Comparison of ENCODE assay signal across 25 cellular contexts in genomic region chr1:7754234-7754633, GRCh38. TPM values are rescaled to one million over a fixed set of nuclear protein-coding genes. Genes with fewer than 3 reads are reported as not detected.
DNase-seq lines count a peak whose midpoint lies in the region; ATAC-seq, FAIRE-seq and TF ChIP-seq lines count a peak whose summit lies in the region.
"Had no signal": no experiment of that assay in that cellular context is flagged by ENCODE, and none has a peak within 500 bp of the region (broad histone marks: within the 10 kb centered on the region; RNA-seq: fewer than 3 reads in every experiment).

No MANE protein-coding gene starts in this region.

- H2AFZ ChIP-seq in HepG2 (ENCODE audit: low read length) (no peak overlapping the region), PC-3 (ENCODE audit: low read length) (0 out of 2 replicates have a peak overlapping the region, but pooled peaks have one; percentile 3), endothelial cell of umbilical vein (ENCODE audit: low read depth, low read length) (no peak overlapping the region)
- H2AFZ ChIP-seq: parathyroid adenoma had no signal

- H3K9me2 ChIP-seq in PC-3 (replicated peaks; ENCODE audit: low read length), result no peaks in the 10 kb centered on the region

- no peak overlapping the region for H3K4me3 Mint-ChIP-seq in glutamatergic neuron (ENCODE audit: unreplicated experiment)
- peak overlapping the region in 1 of 2 donors; percentile 10 for H3K4me3 Mint-ChIP-seq in effector memory CD8-positive, alpha-beta T cell
- no peak overlapping the region for H3K4me3 Mint-ChIP-seq in type B pancreatic cell
- H3K4me3 Mint-ChIP-seq: activated B cell treated with CpG ODN at 0.5 μM for 24 hours, memory B cell, neural crest cell, T-cell had no signal

- TF ChIP-seq EP300 in HepG2 (IDR thresholded peaks at IDR 0.05; ENCODE audit: low read depth in 2 of 2, low read length in 2 of 2) (no peak), HepG2 (CRISPR knock-in tag; IDR thresholded peaks at IDR 0.05; ENCODE audit: borderline replicate concordance) (no peak)

- DNase-seq in HepG2 (ENCODE audit: low spot score), result peak; percentile 26
- DNase-seq in right lobe of liver, result no peak
- no peak for DNase-seq in PC-3
- no peak for DNase-seq in endothelial cell of umbilical vein (ENCODE audit: low read depth, low spot score)
- no peak for DNase-seq in glutamatergic neuron
- no peak for DNase-seq in stimulated activated CD4-positive, alpha-beta T cell treated with anti-CD3 and anti-CD28 coated beads, Interleukin-2, amount 100 ng/mL, for 24 hours
- DNase-seq in effector memory CD8-positive, alpha-beta T cell, result no peak
- DNase-seq in type B pancreatic cell (ENCODE audit: extremely low spot score, unreplicated experiment), result no peak
- DNase-seq: activated B cell treated with CpG ODN at 0.5 μM for 24 hours; activated naive CD4-positive, alpha-beta T cell treated with anti-CD3 and anti-CD28 coated beads, Interleukin-2, amount 50 U/mL, for 16 hours; BE2C; HCEC 1CT; IMR-90; NCI-H1092 treated with DMSO at 0.1 percent for 48 hours; NCI-H1694 treated with DMSO at 0.1 percent for 48 hours; right cardiac atrium; stimulated activated CD8-positive, alpha-beta memory T cell treated with anti-CD3 and anti-CD28 coated beads, Interleukin-4, amount 100 ng/mL, for 48 hours; stomach; T-cell; uterus had no signal

- FAIRE-seq in HepG2 (lab: Jason Lieb, UNC) (no peak), endothelial cell of umbilical vein (lab: Jason Lieb, UNC) (peak; percentile 38)

- ATAC-seq in HepG2 (no peak), right lobe of liver (no peak), PC-3 (no peak)
- no peak for ATAC-seq in effector memory CD8-positive, alpha-beta T cell (replicated peaks)
- ATAC-seq: right cardiac atrium, T-cell had no signal

- peaks cover 34% of the 10 kb centered on the region for H3K4me1 ChIP-seq in HepG2 (ENCODE audit: insufficient read depth, low read length)
- no peaks in the 10 kb centered on the region for H3K4me1 ChIP-seq in right lobe of liver
- no peaks in the 10 kb centered on the region; the same call in 1 of the 2 replicates for H3K4me1 ChIP-seq in PC-3 (ENCODE audit: insufficient read depth, low read length)
- H3K4me1 ChIP-seq in endothelial cell of umbilical vein (ENCODE audit: control insufficient read depth, extremely low read depth, insufficient read depth, low read length), result no peaks in the 10 kb centered on the region
- H3K4me1 ChIP-seq: BE2C, breast epithelium, parathyroid adenoma, uterus had no signal

- POLR2A ChIA-PET in HepG2 (lab: Yijun Ruan, JAX) (no interaction called here), PC-3 (lab: Charles Lee; ENCODE audit: unreplicated experiment) (no interaction called here), endothelial cell of umbilical vein (lab: Charles Lee) (no interaction called here)

- H3K9me3 ChIP-seq in HepG2 (ENCODE audit: low read length), result no peaks in the 10 kb centered on the region
- no peaks in the 10 kb centered on the region for H3K9me3 ChIP-seq in right lobe of liver
- H3K9me3 ChIP-seq in PC-3 (ENCODE audit: low read length), result no peaks in the 10 kb centered on the region
- H3K9me3 ChIP-seq in endothelial cell of umbilical vein (replicated peaks; ENCODE audit: control insufficient read depth, insufficient read depth, low read length), result no peaks in the 10 kb centered on the region
- H3K9me3 ChIP-seq: BE2C, breast epithelium, stomach, uterus had no signal

- BruUV-seq in HepG2 (replicated peaks; lab: Mats Ljungman, UMichigan), result no TSS peak
- BruUV-seq in PC-3 (replicated peaks; lab: Mats Ljungman, UMichigan), result no TSS peak
- BruUV-seq in endothelial cell of umbilical vein (replicated peaks; lab: Mats Ljungman, UMichigan), result no TSS peak

- dilution Hi-C loops in endothelial cell of umbilical vein (cut with MboI; ENCODE audit: extremely low pct_ligation_motif_present, low sequenced_read_pairs), result no loop called here

- intact Hi-C loops in HepG2 (cut with micrococcal nuclease; ENCODE audit: unreplicated experiment), result loop anchor here (10.0 kb wide), 1 partner anchor 49 kb away; no protein-coding TSS in a partner anchor
- intact Hi-C loops in right lobe of liver (cut with DNase I), result loop anchor here (5.0 kb wide), 1 partner anchor 87 kb away; no protein-coding TSS in a partner anchor
- intact Hi-C loops in PC-3 (cut with micrococcal nuclease), result no loop called here
- intact Hi-C loops in endothelial cell of umbilical vein (cut with micrococcal nuclease), result no loop called here

- H3K36me3 Mint-ChIP-seq in glutamatergic neuron (ENCODE audit: unreplicated experiment) (peaks cover 4% of the 10 kb centered on the region), type B pancreatic cell (no peaks in the 10 kb centered on the region)
- H3K36me3 Mint-ChIP-seq in effector memory CD8-positive, alpha-beta T cell (ENCODE audit: insufficient read depth), result no peaks in the 10 kb centered on the region
- H3K36me3 Mint-ChIP-seq: memory B cell, T-cell had no signal

- CTCF ChIA-PET in HepG2 (lab: Yijun Ruan, JAX; ENCODE audit: low intra/inter-chr PET ratio, low total read pairs), result interaction anchor here (1.2 to 9.0 kb wide), 2 partner anchors 85 to 149 kb away, joined by 3 to 226 read pairs; no protein-coding TSS in a partner anchor
- CTCF ChIA-PET in PC-3 (lab: Charles Lee), result interaction anchor here (5.0 kb wide), 1 partner anchor 86 kb away, joined by 92 read pairs; no protein-coding TSS in a partner anchor
- CTCF ChIA-PET in endothelial cell of umbilical vein (lab: Charles Lee), result interaction anchor here (2.3 to 9.9 kb wide), 6 partner anchors 12 to 94 kb away, joined by 12 to 674 read pairs (median 23); no protein-coding TSS in a partner anchor

- H3K27me3 ChIP-seq in HepG2 (ENCODE audit: control insufficient read depth in 1 of 2, insufficient read depth in 2 of 2, low read length in 2 of 2) (no peaks in the 10 kb centered on the region), right lobe of liver (no peaks in the 10 kb centered on the region), PC-3 (ENCODE audit: low read length) (peaks cover 12% of the 10 kb centered on the region; the same call in 1 of the 2 replicates), endothelial cell of umbilical vein (ENCODE audit: control insufficient read depth in 2 of 2, insufficient read depth in 2 of 2, low read length in 2 of 2) (no peaks in the 10 kb centered on the region)
- H3K27me3 ChIP-seq: BE2C, breast epithelium, stomach, uterus had no signal

- H3K27me3 Mint-ChIP-seq in glutamatergic neuron (ENCODE audit: unreplicated experiment) (no peaks in the 10 kb centered on the region), type B pancreatic cell (no peaks in the 10 kb centered on the region)
- peaks cover 0 to 12% of the 10 kb centered on the region in 2 donors for H3K27me3 Mint-ChIP-seq in effector memory CD8-positive, alpha-beta T cell
- H3K27me3 Mint-ChIP-seq: activated B cell treated with CpG ODN at 0.5 μM for 24 hours, memory B cell had no signal

- no peaks in the 10 kb centered on the region for H3F3A ChIP-seq in PC-3 (ENCODE audit: low read length, unreplicated experiment)

- no peaks in the 10 kb centered on the region for H4K20me1 ChIP-seq in HepG2 (ENCODE audit: insufficient read depth, low read length)
- no peaks in the 10 kb centered on the region for H4K20me1 ChIP-seq in PC-3 (ENCODE audit: low read length)
- H4K20me1 ChIP-seq in endothelial cell of umbilical vein (replicated peaks; ENCODE audit: control insufficient read depth, extremely low read depth, insufficient read depth, low read length), result no peaks in the 10 kb centered on the region

- H3K27ac Mint-ChIP-seq in glutamatergic neuron (ENCODE audit: unreplicated experiment) (no peak overlapping the region), type B pancreatic cell (no peak overlapping the region)
- H3K27ac Mint-ChIP-seq in effector memory CD8-positive, alpha-beta T cell, result no peak overlapping the region
- H3K27ac Mint-ChIP-seq: activated B cell treated with CpG ODN at 0.5 μM for 24 hours; activated T-helper 2 cell treated with anti-CD3 and anti-CD28 coated beads, Interferon-gamma antibody, Interleukin-2, Interleukin-4, amounts not matched to agents 10 μg/mL and 5 μg/mL and 100 μg/mL, durations not matched to agents 14 hours and 24 hours and 36 hours; memory B cell; T-cell had no signal

- H3K79me2 ChIP-seq in HepG2 (ENCODE audit: insufficient read depth, low read length) (no peaks in the 10 kb centered on the region), PC-3 (ENCODE audit: low read length) (no peaks in the 10 kb centered on the region), endothelial cell of umbilical vein (ENCODE audit: control insufficient read depth, insufficient read depth, low read length) (no peaks in the 10 kb centered on the region)
- H3K79me2 ChIP-seq: parathyroid adenoma had no signal

- no peak overlapping the region for H3K9ac ChIP-seq in HepG2 (ENCODE audit: insufficient read depth, low read depth, low read length)
- no peak overlapping the region for H3K9ac ChIP-seq in PC-3 (ENCODE audit: low read length)
- H3K9ac ChIP-seq in endothelial cell of umbilical vein (replicated peaks; ENCODE audit: extremely low read depth, insufficient read depth, low read length), result no peak overlapping the region
- H3K9ac ChIP-seq: parathyroid adenoma had no signal

- no peak for TF ChIP-seq RAD21 in HepG2 (CRISPR knock-in tag; IDR thresholded peaks at IDR 0.05)

- in situ Hi-C loops in HepG2 (cut with HindIII; ENCODE audit: extremely low pct_ligation_motif_present, low pct_unique_long_range_greater_than_20kb), result loop anchor here (5.0 kb wide), 1 partner anchor 82 kb away; no protein-coding TSS in a partner anchor

- peak overlapping the region; percentile 25; the same call in 1 of the 2 replicates for H3K4me2 ChIP-seq in HepG2 (ENCODE audit: low read depth, low read length)
- no peak overlapping the region for H3K4me2 ChIP-seq in PC-3 (ENCODE audit: low read length)
- no peak overlapping the region for H3K4me2 ChIP-seq in endothelial cell of umbilical vein (ENCODE audit: insufficient read depth, low read length)

- 57% methylated on average over 3 of the region's 3 CpGs for WGBS in HepG2 (ENCODE audit: low lambda C conversion rate)
- WGBS in right lobe of liver (ENCODE audit: insufficient coverage, low coverage, low lambda C conversion rate, missing lambda C conversion rate), result 47% methylated on average over 3 of the region's 3 CpGs

- H3K9me3 Mint-ChIP-seq in glutamatergic neuron (ENCODE audit: unreplicated experiment) (no peaks in the 10 kb centered on the region), type B pancreatic cell (no peaks in the 10 kb centered on the region)
- no peaks in the 10 kb centered on the region for H3K9me3 Mint-ChIP-seq in effector memory CD8-positive, alpha-beta T cell
- H3K9me3 Mint-ChIP-seq: activated B cell treated with CpG ODN at 0.5 μM for 24 hours; activated T-helper 2 cell treated with anti-CD3 and anti-CD28 coated beads, Interferon-gamma antibody, Interleukin-2, Interleukin-4, amounts not matched to agents 10 μg/mL and 5 μg/mL and 100 μg/mL, durations not matched to agents 14 hours and 24 hours and 36 hours; memory B cell; neural crest cell; T-cell had no signal

- H3K9me1 ChIP-seq in endothelial cell of umbilical vein (replicated peaks; ENCODE audit: control insufficient read depth, extremely low read depth, insufficient read depth, low read length), result no peaks in the 10 kb centered on the region

- H3K27ac ChIP-seq in HepG2 (ENCODE audit: extremely low read length, insufficient read depth, low read length) (no peak overlapping the region), right lobe of liver (no peak overlapping the region), PC-3 (ENCODE audit: low read length) (no peak overlapping the region), endothelial cell of umbilical vein (ENCODE audit: insufficient read depth, low read depth, low read length) (no peak overlapping the region)
- H3K27ac ChIP-seq: breast epithelium, parathyroid adenoma, stomach, uterus had no signal

- H3K36me3 ChIP-seq in HepG2 (replicated peaks in 1 of 2; ENCODE audit: control insufficient read depth in 1 of 2, insufficient read depth in 2 of 2, low read length in 2 of 2), result peaks cover 2 to 6% of the 10 kb centered on the region in 2 experiments; a peak in 1 of 5 replicates
- no peaks in the 10 kb centered on the region for H3K36me3 ChIP-seq in right lobe of liver
- H3K36me3 ChIP-seq in PC-3 (ENCODE audit: low read depth, low read length), result no peaks in the 10 kb centered on the region
- no peaks in the 10 kb centered on the region for H3K36me3 ChIP-seq in endothelial cell of umbilical vein (ENCODE audit: control insufficient read depth in 2 of 2, extremely low read depth in 1 of 2, insufficient read depth in 2 of 2, low read length in 2 of 2)
- H3K36me3 ChIP-seq: BE2C, breast epithelium, uterus had no signal

- no peak overlapping the region for H3K4me3 ChIP-seq in HepG2 (replicated peaks in 1 of 3; ENCODE audit: insufficient read depth in 1 of 3, low read depth in 2 of 3, low read length in 3 of 3)
- H3K4me3 ChIP-seq in right lobe of liver, result no peak overlapping the region
- no peak overlapping the region for H3K4me3 ChIP-seq in PC-3 (ENCODE audit: low read length)
- H3K4me3 ChIP-seq in endothelial cell of umbilical vein (replicated peaks in 1 of 3; ENCODE audit: insufficient read depth in 1 of 3, low read depth in 1 of 3, low read length in 3 of 3), result no peak overlapping the region
- H3K4me3 ChIP-seq: breast epithelium, stomach, uterus had no signal

- H3K4me1 Mint-ChIP-seq in glutamatergic neuron (ENCODE audit: low read depth, unreplicated experiment) (peaks cover 6% of the 10 kb centered on the region), type B pancreatic cell (ENCODE audit: unreplicated experiment) (peaks cover 28% of the 10 kb centered on the region)
- H3K4me1 Mint-ChIP-seq in effector memory CD8-positive, alpha-beta T cell (ENCODE audit: low read depth in 2 of 2), result peaks cover 13 to 19% of the 10 kb centered on the region in 2 donors

- TF ChIP-seq POLR2A in HepG2 (IDR thresholded peaks at IDR 0.05; ENCODE audit: insufficient read depth in 1 of 2, low read depth in 2 of 2, low read length in 2 of 2) (no peak), right lobe of liver (IDR thresholded peaks at IDR 0.05) (no peak), endothelial cell of umbilical vein (IDR thresholded peaks at IDR 0.05; ENCODE audit: low read depth, low read length) (no peak)

- TF ChIP-seq CTCF in HepG2 (CRISPR knock-in tag; IDR thresholded peaks at IDR 0.05), result no peak
- no peak for TF ChIP-seq CTCF in right lobe of liver (IDR thresholded peaks at IDR 0.05)
- no peak for TF ChIP-seq CTCF in PC-3 (conservative IDR thresholded peaks at IDR 0.05; ENCODE audit: low read depth, low read length)
- TF ChIP-seq CTCF in endothelial cell of umbilical vein (IDR thresholded peaks at IDR 0.05; ENCODE audit: extremely low read depth in 1 of 2, insufficient read depth in 1 of 2, low read depth in 1 of 2, low read length in 2 of 2), result no peak
- no peak for TF ChIP-seq CTCF in glutamatergic neuron (IDR thresholded peaks at IDR 0.05; ENCODE audit: partially characterized antibody, unreplicated experiment)
- no peak for TF ChIP-seq CTCF in type B pancreatic cell (conservative IDR thresholded peaks at IDR 0.05)

RNA-seq across cellular contexts. Expression of gene VAMP3, which starts 16.9 kb away (rescaled TPM):
- 75.3 and 102 TPM in 2 replicates for total RNA-seq in HepG2 (2016; rRNA removed; fragmentation: Illumina TruSeq; extraction: Trizol)
- total RNA-seq in HepG2 (2016; cell fraction: cytosol; rRNA removed; fragmentation: Illumina TruSeq; extraction: Trizol; ENCODE audit: low read depth), result 16.6 and 20.3 TPM in 2 replicates
- 73.2 and 109 TPM in 2 replicates for total RNA-seq in HepG2 (2016; cell fraction: insoluble cytoplasmic fraction; rRNA removed; fragmentation: Illumina TruSeq; extraction: Trizol)
- 75.9 and 77.4 TPM in 2 replicates for total RNA-seq in HepG2 (2016; cell fraction: membrane; rRNA removed; fragmentation: Illumina TruSeq; extraction: Trizol)
- total RNA-seq in HepG2 (2016; cell fraction: nucleus; rRNA removed; fragmentation: Illumina TruSeq; extraction: Trizol), result 43.2 and 44.6 TPM in 2 replicates
- polyA plus RNA-seq in HepG2 (2011; rRNA removed), result 75.8 and 88.7 TPM in 2 replicates
- 43.2 and 66.5 TPM in 2 replicates for polyA plus RNA-seq in HepG2 (2011; cell fraction: cytosol; rRNA removed)
- polyA plus RNA-seq in HepG2 (2011; cell fraction: nucleus; rRNA removed), result 21.8 and 31.6 TPM in 2 replicates
- 52.3 and 54.8 TPM in 2 replicates for polyA plus RNA-seq in HepG2 (2012)
- polyA plus RNA-seq in HepG2 (2016; cell fraction: cytosol; fragmentation: Illumina TruSeq; extraction: Trizol; ENCODE audit: low read depth), result 18.0 and 18.9 TPM in 2 replicates
- 147 and 152 TPM in 2 replicates for polyA plus RNA-seq in HepG2 (2016; cell fraction: insoluble cytoplasmic fraction; fragmentation: Illumina TruSeq; extraction: Trizol; ENCODE audit: low read depth)
- 70.8 and 73.6 TPM in 2 replicates for polyA plus RNA-seq in HepG2 (2016; cell fraction: membrane; fragmentation: Illumina TruSeq; extraction: Trizol; ENCODE audit: low read depth)
- 75.8 and 78.8 TPM in 2 replicates for polyA plus RNA-seq in HepG2 (2016; cell fraction: nucleus; fragmentation: Illumina TruSeq; extraction: Trizol; ENCODE audit: insufficient read depth, low read depth)
- 29.0 and 31.6 TPM in 2 replicates for polyA minus RNA-seq in HepG2 (2011; rRNA and poly(A)+ RNA removed; ENCODE audit: low replicate concordance)
- 34.5 and 42.2 TPM in 2 replicates for polyA minus RNA-seq in HepG2 (2011; cell fraction: cytosol; rRNA and poly(A)+ RNA removed)
- 20.9 and 32.9 TPM in 2 replicates for polyA minus RNA-seq in HepG2 (2011; cell fraction: nucleus; rRNA and poly(A)+ RNA removed)
- 10 to 100 TPM; 28.2 to 39.9 (median 31.7) TPM for total RNA-seq in right lobe of liver
- 64.2 and 67.2 TPM in 2 replicates for total RNA-seq in PC-3 (2014; rRNA removed)
- 137 and 148 TPM in 2 replicates for total RNA-seq in endothelial cell of umbilical vein
- 87.9 and 100 TPM in 2 replicates for polyA plus RNA-seq in endothelial cell of umbilical vein
- polyA plus RNA-seq in endothelial cell of umbilical vein (2011; cell fraction: cytosol; rRNA removed), result 125 TPM in 2 replicates
- polyA plus RNA-seq in endothelial cell of umbilical vein (2011; cell fraction: nucleus; rRNA removed), result 49.9 and 53.6 TPM in 2 replicates
- polyA plus RNA-seq in endothelial cell of umbilical vein (2012), result 135 and 149 TPM in 2 replicates
- 93.3 and 99.7 TPM in 2 replicates for polyA minus RNA-seq in endothelial cell of umbilical vein
- polyA minus RNA-seq in endothelial cell of umbilical vein (2011; cell fraction: cytosol; rRNA and poly(A)+ RNA removed), result 20.4 TPM
- polyA minus RNA-seq in endothelial cell of umbilical vein (2011; cell fraction: nucleus; rRNA and poly(A)+ RNA removed), result 24.6 and 35.9 TPM in 2 replicates
- 21.3 TPM for total RNA-seq in glutamatergic neuron (ENCODE audit: unreplicated experiment)
- 82.4 and 94.8 TPM in 2 replicates for total RNA-seq in type B pancreatic cell (ENCODE audit: low replicate concordance)

RNA-seq across cellular contexts. Expression of gene PER3, which starts 29.9 kb away (rescaled TPM):
- total RNA-seq in HepG2 (2016; rRNA removed; fragmentation: Illumina TruSeq; extraction: Trizol) (3.0 and 3.3 TPM in 2 replicates), right lobe of liver (10 to 100 TPM in 3 of 6 experiments, 1 to 10 TPM in 3; 8.7 to 26.2 (median 13.5) TPM), PC-3 (2014; rRNA removed) (4.3 and 5.4 TPM in 2 replicates), endothelial cell of umbilical vein (2.6 and 3.6 TPM in 2 replicates), glutamatergic neuron (ENCODE audit: unreplicated experiment) (3.6 TPM), type B pancreatic cell (ENCODE audit: low replicate concordance) (4.5 and 7.1 TPM in 2 replicates)
- total RNA-seq in HepG2 (2016; cell fraction: cytosol; rRNA removed; fragmentation: Illumina TruSeq; extraction: Trizol; ENCODE audit: low read depth), result 1.1 and 1.2 TPM in 2 replicates
- 2.8 and 3.0 TPM in 2 replicates for total RNA-seq in HepG2 (2016; cell fraction: insoluble cytoplasmic fraction; rRNA removed; fragmentation: Illumina TruSeq; extraction: Trizol)
- 2.3 and 3.0 TPM in 2 replicates for total RNA-seq in HepG2 (2016; cell fraction: membrane; rRNA removed; fragmentation: Illumina TruSeq; extraction: Trizol)
- 4.0 and 5.0 TPM in 2 replicates for total RNA-seq in HepG2 (2016; cell fraction: nucleus; rRNA removed; fragmentation: Illumina TruSeq; extraction: Trizol)
- polyA plus RNA-seq in HepG2 (2011; rRNA removed) (5.3 and 6.0 TPM in 2 replicates), endothelial cell of umbilical vein (2.3 and 2.5 TPM in 2 replicates)
- 2.6 and 3.0 TPM in 2 replicates for polyA plus RNA-seq in HepG2 (2011; cell fraction: cytosol; rRNA removed)
- polyA plus RNA-seq in HepG2 (2011; cell fraction: nucleus; rRNA removed), result 6.4 and 8.2 TPM in 2 replicates
- 2.7 TPM in 2 replicates for polyA plus RNA-seq in HepG2 (2012)
- polyA plus RNA-seq in HepG2 (2016; cell fraction: cytosol; fragmentation: Illumina TruSeq; extraction: Trizol; ENCODE audit: low read depth), result 0.69 and 0.78 TPM in 2 replicates
- polyA plus RNA-seq in HepG2 (2016; cell fraction: insoluble cytoplasmic fraction; fragmentation: Illumina TruSeq; extraction: Trizol; ENCODE audit: low read depth), result 2.9 and 3.3 TPM in 2 replicates
- 1.3 and 1.5 TPM in 2 replicates for polyA plus RNA-seq in HepG2 (2016; cell fraction: membrane; fragmentation: Illumina TruSeq; extraction: Trizol; ENCODE audit: low read depth)
- polyA plus RNA-seq in HepG2 (2016; cell fraction: nucleus; fragmentation: Illumina TruSeq; extraction: Trizol; ENCODE audit: insufficient read depth, low read depth), result 8.9 and 10.2 TPM in 2 replicates
- polyA minus RNA-seq in HepG2 (2011; rRNA and poly(A)+ RNA removed; ENCODE audit: low replicate concordance), result 2.5 and 9.5 TPM in 2 replicates
- polyA minus RNA-seq in HepG2 (2011; cell fraction: cytosol; rRNA and poly(A)+ RNA removed), result 2.4 and 4.8 TPM in 2 replicates
- 11.1 and 12.4 TPM in 2 replicates for polyA minus RNA-seq in HepG2 (2011; cell fraction: nucleus; rRNA and poly(A)+ RNA removed)
- 2.0 and 2.3 TPM in 2 replicates for polyA plus RNA-seq in endothelial cell of umbilical vein (2011; cell fraction: cytosol; rRNA removed)
- 4.1 and 5.2 TPM in 2 replicates for polyA plus RNA-seq in endothelial cell of umbilical vein (2011; cell fraction: nucleus; rRNA removed)
- polyA plus RNA-seq in endothelial cell of umbilical vein (2012), result 0.70 and 0.91 TPM in 2 replicates
- polyA minus RNA-seq in endothelial cell of umbilical vein, result 5.4 and 6.0 TPM in 2 replicates
- polyA minus RNA-seq in endothelial cell of umbilical vein (2011; cell fraction: cytosol; rRNA and poly(A)+ RNA removed), result 1.5 TPM
- polyA minus RNA-seq in endothelial cell of umbilical vein (2011; cell fraction: nucleus; rRNA and poly(A)+ RNA removed), result 5.1 and 5.6 TPM in 2 replicates

Comparison
In these comparisons a context has a peak if more than half of its experiments do, and no peak if none do; other contexts are left out.
1. intact Hi-C loops: an anchor here in HepG2 (10.0 kb wide) and right lobe of liver (5.0 kb wide); none called in PC-3 and endothelial cell of umbilical vein.